18 cellular contexts compared by ENCODE assay signal in the genomic region with DNA sequence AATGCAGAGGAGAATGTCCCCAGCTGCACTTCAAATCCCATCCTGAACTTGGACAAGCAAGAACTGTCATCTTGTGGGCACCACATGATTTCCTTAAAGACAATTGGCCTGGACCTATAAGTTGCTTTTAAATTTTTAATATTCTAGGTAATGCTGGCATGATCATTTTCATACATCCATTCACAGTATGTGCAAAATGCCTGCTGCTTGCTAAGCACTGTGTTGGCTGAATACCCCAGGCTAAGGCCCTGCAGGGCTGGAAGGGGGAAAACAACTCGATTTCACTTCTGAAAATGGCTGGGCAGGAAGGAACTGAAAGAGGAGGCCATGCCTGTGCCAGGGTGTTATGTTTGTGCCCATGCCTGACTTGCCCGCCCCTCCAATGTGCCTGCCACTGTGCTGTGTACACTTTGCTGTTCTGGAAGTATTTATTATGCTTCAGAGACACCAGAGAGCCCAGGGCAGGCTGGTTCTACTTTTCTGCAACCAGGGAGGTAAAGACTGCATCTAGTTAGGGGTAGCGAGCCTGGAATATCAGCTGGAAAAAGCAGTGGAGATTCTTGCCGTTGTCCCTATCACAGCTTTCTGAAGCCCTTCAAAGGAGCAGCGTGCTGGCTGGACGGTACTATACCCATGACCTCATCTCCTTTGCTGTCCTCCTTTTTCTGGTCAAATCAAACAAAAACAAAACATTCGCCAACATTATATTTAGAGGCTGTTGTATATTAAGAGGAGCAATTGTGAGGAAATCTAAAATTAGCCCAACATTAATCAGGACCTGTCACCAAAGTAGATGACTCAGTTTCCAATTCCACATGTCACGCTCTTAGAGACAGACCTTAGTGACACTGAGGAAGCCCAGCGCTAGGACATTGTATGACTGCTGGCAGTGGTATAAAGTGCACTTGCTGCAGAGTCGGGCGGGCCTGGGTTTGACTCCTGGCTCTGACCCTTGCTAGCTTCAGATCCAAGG.
DNase-seq lines count a peak whose midpoint lies in the region; ATAC-seq and TF ChIP-seq lines count a peak whose summit lies in the region.
"Had no signal": no experiment of that assay in that cellular context is flagged by ENCODE, and none has a peak within 500 bp of the region (broad histone marks: within the 10 kb centered on the region; RNA-seq: fewer than 3 reads in every experiment).

No MANE protein-coding gene starts in this region.

- intact Hi-C loops in Right ventricle myocardium superior (cut with DNase I), result no loop called here
- intact Hi-C loops in right lobe of liver (cut with DNase I), result no loop called here

- H3K4me1 ChIP-seq in right lobe of liver (no peaks in the 10 kb centered on the region), stomach smooth muscle (ENCODE audit: control insufficient read depth, insufficient read depth, low read length) (peaks cover 43% of the 10 kb centered on the region)

- H3K9ac ChIP-seq in stomach smooth muscle (ENCODE audit: low read length in 2 of 2), result no peak overlapping the region

- TF ChIP-seq POLR2A in right lobe of liver (IDR thresholded peaks at IDR 0.05), result no peak

- ATAC-seq in Right ventricle myocardium superior (ENCODE audit: poor library complexity) (peak; percentile 62), right lobe of liver (peak in 3 of 4 donors; percentile 12 to 59 (median 36)), HG03457 (IDR thresholded peaks at IDR 0.05; ENCODE audit: unreplicated experiment) (no peak)
- ATAC-seq: SK-N-SH treated with all-trans-retinoic acid at 6 μM for 48 hours had no signal

- H3K27me3 ChIP-seq in right lobe of liver (no peaks in the 10 kb centered on the region), stomach smooth muscle (ENCODE audit: control insufficient read depth in 1 of 2, insufficient read depth in 2 of 2, low read length in 2 of 2) (no peaks in the 10 kb centered on the region)
- H3K27me3 ChIP-seq: MG63, ovary, sigmoid colon had no signal

- no peak for TF ChIP-seq CTCF in right lobe of liver (IDR thresholded peaks at IDR 0.05)

- DNase-seq in SK-N-DZ (ENCODE audit: low spot score) (peak; percentile 95), Right ventricle myocardium superior (no peak), right lobe of liver (no peak), GM19238 (ENCODE audit: insufficient read length, low spot score) (no peak), ureter (ENCODE audit: low spot score) (no peak)
- no peak for DNase-seq in activated effector memory CD4-positive, alpha-beta T cell treated with Interleukin-2 at 50 U/mL for 16 hours
- DNase-seq: activated effector memory CD4-positive, alpha-beta T cell treated with anti-CD3 and anti-CD28 coated beads, Interleukin-2, amount 50 U/mL, for 16 hours; mammary epithelial cell; NCI-H1436 treated with DMSO at 0.1 percent for 48 hours; NCI-H2171; NCI-H524 treated with DMSO at 0.1 percent for 48 hours; ovary; sigmoid colon had no signal

- H3K27ac ChIP-seq in right lobe of liver (no peak overlapping the region), stomach smooth muscle (ENCODE audit: low read length) (peak overlapping the region; percentile 46)
- H3K27ac ChIP-seq: ovary, WERI-Rb-1 had no signal

- H3K9me3 ChIP-seq in right lobe of liver (no peaks in the 10 kb centered on the region), stomach smooth muscle (ENCODE audit: control insufficient read depth in 2 of 2, low read length in 2 of 2) (no peaks in the 10 kb centered on the region)
- H3K9me3 ChIP-seq: MG63, ovary, sigmoid colon had no signal

- H3K36me3 ChIP-seq in right lobe of liver (no peaks in the 10 kb centered on the region), stomach smooth muscle (ENCODE audit: control insufficient read depth in 2 of 2, insufficient read depth in 2 of 2, low read length in 2 of 2) (no peaks in the 10 kb centered on the region)
- H3K36me3 ChIP-seq: MG63, ovary, sigmoid colon, WERI-Rb-1 had no signal

- no peak overlapping the region for H3K4me3 ChIP-seq in right lobe of liver
- no peak overlapping the region for H3K4me3 ChIP-seq in stomach smooth muscle (ENCODE audit: low read length in 2 of 2)
- H3K4me3 ChIP-seq: MG63, ovary, sigmoid colon had no signal

- whole genome bisulfite sequencing in right lobe of liver (ENCODE audit: insufficient coverage, low coverage, low lambda C conversion rate, missing lambda C conversion rate), result 60% methylated on average over 8 of the region's 11 CpGs
